In the genomic region with DNA sequence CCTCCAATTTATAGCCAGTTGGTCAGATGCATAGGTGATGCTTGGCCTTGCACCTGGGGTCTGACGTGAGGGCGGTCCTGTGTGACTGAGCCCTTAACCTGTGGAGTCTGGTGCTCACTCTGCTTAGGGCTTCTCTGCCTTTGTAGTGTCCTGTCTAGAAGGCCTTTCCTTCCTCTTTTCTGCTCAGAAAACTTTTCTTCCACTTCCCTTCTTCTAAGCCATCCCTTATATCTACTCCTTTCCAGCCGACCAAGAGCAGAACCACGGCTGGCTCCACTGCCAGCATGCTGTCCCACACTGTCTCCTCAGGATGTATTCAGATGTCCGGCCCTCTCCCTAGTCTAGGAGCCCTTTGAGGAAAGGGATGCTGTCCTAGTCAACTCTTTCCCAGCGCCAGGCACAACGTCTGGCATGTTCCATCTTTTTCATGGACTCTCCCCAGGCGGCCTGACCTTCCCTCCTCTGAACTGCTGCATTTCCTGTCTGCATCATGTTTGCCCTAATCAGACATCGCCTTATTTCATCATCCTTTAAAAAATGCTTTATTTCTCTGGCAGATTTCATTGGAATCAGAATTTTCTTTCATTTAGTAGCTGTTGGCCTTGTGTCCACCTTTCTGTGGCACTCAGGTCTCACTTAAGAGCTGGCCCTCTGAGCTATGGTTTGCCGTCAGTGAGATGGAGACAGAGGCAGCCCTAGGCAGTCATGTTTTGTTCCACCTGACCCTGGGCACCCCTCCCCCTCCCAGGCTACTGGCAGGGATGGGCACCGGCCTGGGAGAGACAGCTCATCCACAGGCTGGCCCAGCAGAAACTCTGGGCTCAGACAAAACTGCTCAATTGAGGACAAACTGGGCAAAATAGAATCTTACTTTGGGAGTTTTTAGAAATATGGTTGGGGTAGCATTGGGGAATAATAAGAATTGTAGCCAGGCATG, we compare ENCODE assay signal across 23 cellular contexts.
DNase-seq lines count a peak whose midpoint lies in the region; ATAC-seq and TF ChIP-seq lines count a peak whose summit lies in the region.
"Had no signal": no experiment of that assay in that cellular context is flagged by ENCODE, and none has a peak within 500 bp of the region (broad histone marks: within the 10 kb centered on the region; RNA-seq: fewer than 3 reads in every experiment).

No MANE protein-coding gene starts in this region.

- DNase-seq in KBM-7 (peak; percentile 66), SKM-1 treated with dmso at 0.1 percent for 144 hours (lab: John Stamatoyannopoulos, UW; ENCODE audit: unreplicated experiment) (peak; percentile 53), islet precursor cell (peak; percentile 45), GM10266 (ENCODE audit: extremely low spot score) (no peak), middle frontal gyrus (ENCODE audit: extremely low spot score, low spot score) (no peak)
- DNase-seq: activated CD4-positive, alpha-beta T cell treated with anti-CD3 and anti-CD28 coated beads, Interleukin-2, amount 10 ng/mL, durations not matched to agents 24 days and 14 days; activated effector memory CD4-positive, alpha-beta T cell treated with anti-CD3 and anti-CD28 coated beads, Interleukin-2, amount 50 U/mL, for 16 hours; CD4-positive, CD25-positive, alpha-beta regulatory T cell; DMS153; effector CD8-positive, alpha-beta T cell; gastrocnemius medialis; GM23248; hippocampal formation; NCI-H1694 treated with DMSO at 0.1 percent for 48 hours; NCI-H69; posterior cingulate gyrus; stimulated activated CD4-positive, alpha-beta T cell treated with anti-CD3 and anti-CD28 coated beads, Interleukin-1b, Interleukin-23, amount 100 ng/mL, for 48 hours; T-cell had no signal

- H4K20me1 ChIP-seq in BLaER1 treated with 17β-estradiol and CSF1 and Interleukin-3, amounts not matched to agents 10 nM and 100 nM: peaks cover 0 to 5% (median 0%) of the 10 kb centered on the region in 11 experiments; a peak in 4 of 22 replicates

- peak overlapping the region in 6 of 11 experiments; percentile 14 to 65 (median 53); a peak in 11 of 22 replicates for H3K4me2 ChIP-seq in BLaER1 treated with 17β-estradiol and CSF1 and Interleukin-3, amounts not matched to agents 10 nM and 100 nM

- no peaks in the 10 kb centered on the region for H3K9me3 ChIP-seq in BLaER1 treated with 17β-estradiol and CSF1 and Interleukin-3, amounts not matched to agents 10 nM and 100 nM (replicated peaks in 1 of 11)
- H3K9me3 ChIP-seq: esophagus muscularis mucosa, gastrocnemius medialis, thoracic aorta had no signal

- no peak overlapping the region for H3K9ac ChIP-seq in BLaER1 treated with 17β-estradiol and CSF1 and Interleukin-3, amounts not matched to agents 10 nM and 100 nM
- H3K9ac ChIP-seq: GM23248 had no signal

- no peak overlapping the region for H3K4me3 ChIP-seq in BLaER1 treated with 17β-estradiol and CSF1 and Interleukin-3, amounts not matched to agents 10 nM and 100 nM
- H3K4me3 ChIP-seq: esophagus muscularis mucosa, gastrocnemius medialis, GM23248, thoracic aorta had no signal

- TF ChIP-seq CTCF in GM10266 (IDR thresholded peaks at IDR 0.05; ENCODE audit: control insufficient read depth, insufficient read depth, low read depth, missing control alignments): no peak

- ATAC-seq in GM18498 (IDR thresholded peaks at IDR 0.05; ENCODE audit: unreplicated experiment) (no peak), HG03432 (IDR thresholded peaks at IDR 0.05; ENCODE audit: unreplicated experiment) (no peak)
- ATAC-seq: gastrocnemius medialis, T-cell had no signal

- in situ Hi-C loops in KBM-7 (cut with MboI; ENCODE audit: low pct_unique_long_range_greater_than_20kb, low sequenced_read_pairs): no loop called here

- H3K36me3 ChIP-seq in BLaER1 treated with 17β-estradiol and CSF1 and Interleukin-3, amounts not matched to agents 10 nM and 100 nM: peaks cover 7 to 48% (median 25%) of the 10 kb centered on the region in 11 experiments; a peak in 21 of 22 replicates
- H3K36me3 ChIP-seq: thoracic aorta had no signal

- H3K4me1 ChIP-seq in BLaER1 treated with 17β-estradiol and CSF1 and Interleukin-3, amounts not matched to agents 10 nM and 100 nM: peaks cover 11 to 25% (median 17%) of the 10 kb centered on the region in 10 experiments
- H3K4me1 ChIP-seq: esophagus muscularis mucosa, gastrocnemius medialis had no signal

- H3K27ac ChIP-seq in BLaER1 treated with 17β-estradiol and CSF1 and Interleukin-3, amounts not matched to agents 10 nM and 100 nM: peak overlapping the region in 1 of 11 experiments; percentile 22; a peak in 2 of 22 replicates
- H3K27ac ChIP-seq: esophagus muscularis mucosa, gastrocnemius medialis, GM23248, thoracic aorta had no signal

- H3K27me3 ChIP-seq in BLaER1 treated with 17β-estradiol and CSF1 and Interleukin-3, amounts not matched to agents 10 nM and 100 nM: no peaks in the 10 kb centered on the region
- H3K27me3 ChIP-seq: esophagus muscularis mucosa, gastrocnemius medialis had no signal

Comparison
In these comparisons a context has a peak if more than half of its experiments do, and no peak if none do; other contexts are left out.
1. DNase-seq: peak in KBM-7 (single experiment), SKM-1 treated with dmso at 0.1 percent for 144 hours (single experiment) and islet precursor cell (single experiment); none in GM10266 (single experiment) and middle frontal gyrus (single experiment).